ENCODE assay signal across 26 cellular contexts in the genomic region with DNA sequence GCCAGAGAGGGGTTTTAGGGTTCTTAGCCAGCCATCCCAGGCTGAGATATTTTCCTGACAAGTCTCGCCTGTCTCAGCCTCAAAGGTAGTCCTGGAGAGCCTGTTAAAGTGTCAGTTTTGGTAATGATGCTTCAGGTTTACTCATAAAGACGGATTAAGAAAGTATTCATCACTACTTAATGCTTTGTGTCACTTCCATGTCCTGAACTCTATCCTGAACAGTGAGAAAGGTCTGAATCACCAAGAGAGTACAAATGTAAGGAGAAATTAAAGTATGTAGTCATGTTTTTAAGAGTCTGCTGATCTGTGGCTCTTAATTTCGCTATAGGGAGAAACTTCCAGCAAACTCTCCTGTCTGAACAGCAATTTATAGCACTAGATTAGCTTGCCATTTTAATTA.
"Had no signal": no experiment of that assay in that cellular context is flagged by ENCODE, and none has a peak within 500 bp of the region (broad histone marks: within the 10 kb centered on the region; RNA-seq: fewer than 3 reads in every experiment).

No MANE protein-coding gene starts in this region.

- H3K27ac ChIP-seq: adrenal gland, coronary artery, hepatocyte, left lung, neural progenitor cell, stomach, transverse colon, uterus had no signal

- DNase-seq: activated CD4-positive, alpha-beta T cell treated with anti-CD3 and anti-CD28 coated beads, Interleukin-2, amount 10 ng/mL, durations not matched to agents 24 days and 14 days; activated CD8-positive, alpha-beta T cell treated with anti-CD3 and anti-CD28 coated beads, Interleukin-2, amount 10 ng/mL, durations not matched to agents 7 days and 5 days; activated gamma-delta T cell treated with Interleukin-2 at 50 U/mL for 16 hours; adrenal gland; cerebellar nuclear complex; foreskin melanocyte; immature natural killer cell; kidney glomerular epithelial cell; left lung; naive thymus-derived CD4-positive, alpha-beta T cell; posterior cingulate gyrus; stimulated activated CD4-positive, alpha-beta T cell treated with anti-CD3 and anti-CD28 coated beads, Interleukin-15, amount 100 ng/mL, for 24 hours; stomach; T-helper 17 cell; transverse colon; uterus had no signal

- FAIRE-seq: astrocyte had no signal

- H3K9me3 Mint-ChIP-seq: activated naive CD4-positive, alpha-beta T cell treated with anti-CD3 and anti-CD28 coated beads, Interleukin-2, amount 50 U/mL, for 72 hours; immature natural killer cell; stimulated activated memory B cell treated with anti-CD40 and anti-IgM and Interleukin-4, amounts not matched to agents 10 μg/mL and 1 μg/mL and 100 μg/mL, for 72 hours had no signal

- ATAC-seq: activated CD8-positive, alpha-beta T cell treated with anti-CD3 and anti-CD28 coated beads, Interleukin-2, amount 10 ng/mL, durations not matched to agents 7 days and 5 days; activated naive CD4-positive, alpha-beta T cell treated with anti-CD3 and anti-CD28 coated beads, Interleukin-2, amount 50 U/mL, for 72 hours; left lung; naive thymus-derived CD4-positive, alpha-beta T cell; sciatic nerve; stimulated activated memory B cell treated with anti-CD40 and anti-IgM and Interleukin-4, amounts not matched to agents 10 μg/mL and 1 μg/mL and 100 μg/mL, for 72 hours; T-helper 17 cell had no signal

- H3K9ac ChIP-seq: neural progenitor cell had no signal

- H3K9me3 ChIP-seq: adrenal gland, left lung, stomach, transverse colon, uterus had no signal

- H3K4me1 ChIP-seq: adrenal gland, left lung, neural progenitor cell, stomach, transverse colon, uterus had no signal

- H2AFZ ChIP-seq: hepatocyte, neural progenitor cell had no signal

- H3K27me3 ChIP-seq: adrenal gland, hepatocyte, left lung, neural progenitor cell, stomach, transverse colon, uterus had no signal

- H3K27ac Mint-ChIP-seq: activated CD4-positive, alpha-beta T cell treated with anti-CD3 and anti-CD28 coated beads, Interleukin-2, amount 10 ng/mL, durations not matched to agents 24 days and 14 days; activated CD8-positive, alpha-beta T cell treated with anti-CD3 and anti-CD28 coated beads, Interleukin-2, amount 10 ng/mL, durations not matched to agents 7 days and 5 days; activated T-helper 1 cell treated with anti-CD3 and anti-CD28 coated beads, Interleukin-12 subunit alpha, Interleukin-12 subunit beta, Interleukin-2, Interleukin-4 antibody, amounts not matched to agents 30 ng/mL and 10 ng/mL and 1 ng/mL, durations not matched to agents 14 hours and 24 hours and 36 hours; immature natural killer cell; naive thymus-derived CD4-positive, alpha-beta T cell; neural progenitor cell; stimulated activated memory B cell treated with anti-CD40 and anti-IgM and Interleukin-4, amounts not matched to agents 10 μg/mL and 1 μg/mL and 100 μg/mL, for 72 hours; T-helper 17 cell had no signal

- H3K4me1 Mint-ChIP-seq: activated CD4-positive, alpha-beta T cell treated with anti-CD3 and anti-CD28 coated beads, Interleukin-2, amount 10 ng/mL, durations not matched to agents 24 days and 14 days; immature natural killer cell; naive thymus-derived CD4-positive, alpha-beta T cell; neural progenitor cell; stimulated activated memory B cell treated with anti-CD40 and anti-IgM and Interleukin-4, amounts not matched to agents 10 μg/mL and 1 μg/mL and 100 μg/mL, for 72 hours; T-helper 17 cell had no signal

- H3K27me3 Mint-ChIP-seq: activated CD4-positive, alpha-beta T cell treated with anti-CD3 and anti-CD28 coated beads, Interleukin-2, amount 10 ng/mL, durations not matched to agents 24 days and 14 days; naive thymus-derived CD4-positive, alpha-beta T cell; stimulated activated memory B cell treated with anti-CD40 and anti-IgM and Interleukin-4, amounts not matched to agents 10 μg/mL and 1 μg/mL and 100 μg/mL, for 72 hours; T-helper 17 cell had no signal

- H3K4me3 Mint-ChIP-seq: activated CD4-positive, alpha-beta T cell treated with anti-CD3 and anti-CD28 coated beads, Interleukin-2, amount 10 ng/mL, durations not matched to agents 24 days and 14 days; activated CD8-positive, alpha-beta T cell treated with anti-CD3 and anti-CD28 coated beads, Interleukin-2, amount 10 ng/mL, durations not matched to agents 7 days and 5 days; activated T-helper 1 cell treated with anti-CD3 and anti-CD28 coated beads, Interleukin-12 subunit alpha, Interleukin-12 subunit beta, Interleukin-2, Interleukin-4 antibody, amounts not matched to agents 30 ng/mL and 10 ng/mL and 1 ng/mL, durations not matched to agents 14 hours and 24 hours and 36 hours; immature natural killer cell; naive thymus-derived CD4-positive, alpha-beta T cell; neural progenitor cell; stimulated activated memory B cell treated with anti-CD40 and anti-IgM and Interleukin-4, amounts not matched to agents 10 μg/mL and 1 μg/mL and 100 μg/mL, for 72 hours; T-helper 17 cell had no signal

- H3K79me2 ChIP-seq: hepatocyte had no signal

- H3K4me2 ChIP-seq: hepatocyte, neural progenitor cell, smooth muscle cell had no signal

- H3K4me3 ChIP-seq: adrenal gland, coronary artery, hepatocyte, left lung, lung, neural progenitor cell, smooth muscle cell, stomach, transverse colon, uterus had no signal

- H3K36me3 ChIP-seq: adrenal gland, transverse colon, uterus had no signal
